Comparison of ENCODE assay signal across 16 cellular contexts in the genomic region with DNA sequence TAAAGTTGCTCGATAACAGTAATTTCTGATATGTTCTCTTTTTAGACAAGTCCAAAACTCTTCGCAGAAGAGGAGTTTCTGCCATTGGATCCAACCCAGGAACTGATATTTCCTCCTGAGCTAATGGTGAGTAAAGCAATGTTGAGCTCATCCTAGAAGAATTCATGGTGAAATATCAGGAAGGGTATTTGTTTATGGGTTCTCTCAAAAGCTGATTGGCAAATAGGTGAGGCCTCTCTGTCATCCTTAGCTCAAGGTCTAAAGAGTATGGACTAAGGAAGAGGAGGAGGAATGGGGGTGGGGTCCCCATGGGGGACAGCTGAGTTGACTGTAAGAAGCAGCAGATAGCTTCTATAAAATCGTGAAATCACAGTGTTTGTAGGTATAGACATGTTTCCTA. TPM values are rescaled to one million over a fixed set of nuclear protein-coding genes. Genes with fewer than 3 reads are reported as not detected.
A peak's percentile ranks its signal among the peaks of the same experiment; 100 is the strongest.
DNase-seq lines count a peak whose midpoint lies in the region; TF ChIP-seq lines count a peak whose summit lies in the region.
"Had no signal": no experiment of that assay in that cellular context is flagged by ENCODE, and none has a peak within 500 bp of the region (broad histone marks: within the 10 kb centered on the region; RNA-seq: fewer than 3 reads in every experiment).

No MANE protein-coding gene starts in this region.

- H4K20me1 ChIP-seq in hepatocyte (ENCODE audit: insufficient read depth, poor library complexity, severe bottlenecking), result no peaks in the 10 kb centered on the region

- H3K4me2 ChIP-seq in hepatocyte, result no peak overlapping the region

- TF ChIP-seq CTCF in AG04450 (IDR thresholded peaks at IDR 0.05; ENCODE audit: low read depth, low read length), result no peak
- TF ChIP-seq CTCF in astrocyte of the spinal cord (IDR thresholded peaks at IDR 0.05; ENCODE audit: low read depth, low read length), result no peak
- no peak for TF ChIP-seq CTCF in hepatocyte (IDR thresholded peaks at IDR 0.05; ENCODE audit: poor library complexity)

- H3K4me3 ChIP-seq in AG04450 (ENCODE audit: low read depth, low read length) (no peak overlapping the region), astrocyte of the spinal cord (ENCODE audit: low read depth, low read length) (no peak overlapping the region), hepatocyte (no peak overlapping the region)
- H3K4me3 ChIP-seq: uterus had no signal

- no peaks in the 10 kb centered on the region for H3K79me2 ChIP-seq in hepatocyte

- in situ Hi-C loops in astrocyte of the spinal cord (cut with HindIII; ENCODE audit: low sequenced_read_pairs), result no loop called here

- peak overlapping the region; percentile 73 for H3K27ac ChIP-seq in AG04450 (ENCODE audit: low read depth, low read length)
- peak overlapping the region; percentile 53 for H3K27ac ChIP-seq in hepatocyte
- H3K27ac ChIP-seq: uterus had no signal

- H3K9me3 ChIP-seq in AG04450 (ENCODE audit: control insufficient read depth, insufficient read depth, low read length) (no peaks in the 10 kb centered on the region), hepatocyte (ENCODE audit: low read depth) (no peaks in the 10 kb centered on the region)
- H3K9me3 ChIP-seq: uterus had no signal

- POLR2A ChIA-PET in AG04450 (lab: Yijun Ruan, JAX), result interaction anchor here (0.7 kb wide), 1 partner anchor 109 kb away, joined by 3 read pairs; no protein-coding TSS in a partner anchor

- no peak overlapping the region for H2AFZ ChIP-seq in hepatocyte

- WGBS in hepatocyte (ENCODE audit: low lambda C conversion rate, missing lambda C conversion rate), result 85% methylated on average over 3 of the region's 3 CpGs

- CTCF ChIA-PET in AG04450 (lab: Charles Lee), result interaction anchor here (0.9 to 3.6 kb wide), 4 partner anchors 17 to 631 kb away, joined by 4 to 16 read pairs (median 5); no protein-coding TSS in a partner anchor

- H3K9me2 ChIP-seq in hepatocyte (replicated peaks; ENCODE audit: insufficient read depth), result no peaks in the 10 kb centered on the region

- no peaks in the 10 kb centered on the region for H3K36me3 ChIP-seq in hepatocyte (replicated peaks; ENCODE audit: insufficient read depth, low read depth)
- H3K36me3 ChIP-seq: uterus had no signal

- DNase-seq in AG04450 (ENCODE audit: low read depth, low spot score), result peak; percentile 43
- DNase-seq in M059J (ENCODE audit: low read depth), result peak; percentile 79
- peak; percentile 64 for DNase-seq in astrocyte of the spinal cord (ENCODE audit: low read depth, low spot score)
- DNase-seq in hepatocyte (ENCODE audit: low spot score), result peak; percentile 42
- DNase-seq in GF-D8 (lab: John Stamatoyannopoulos, UW), result no peak
- no peak for DNase-seq in NCI-H1694 (lab: John Stamatoyannopoulos, UW)
- DNase-seq in NCI-H187 treated with DMSO at 0.1 percent for 48 hours (lab: John Stamatoyannopoulos, UW), result no peak
- DNase-seq in stimulated activated CD4-positive, alpha-beta T cell treated with anti-CD3 and anti-CD28 coated beads, Interleukin-4, amount 100 ng/mL, for 4 hours, result no peak
- DNase-seq: anterior cingulate cortex, endodermal cell, NCI-H1092, posterior cingulate gyrus, RPMI8226, uterus had no signal

- no peaks in the 10 kb centered on the region for H3K27me3 ChIP-seq in AG04450 (ENCODE audit: control insufficient read depth, insufficient read depth, low read length)
- no peaks in the 10 kb centered on the region for H3K27me3 ChIP-seq in hepatocyte
- H3K27me3 ChIP-seq: uterus had no signal

- peaks cover 4% of the 10 kb centered on the region for H3K4me1 ChIP-seq in hepatocyte (ENCODE audit: insufficient read depth)
- H3K4me1 ChIP-seq: uterus had no signal

RNA-seq across cellular contexts. Expression of a gene that starts 18.2 kb away (rescaled TPM):
- polyA plus RNA-seq in AG04450 (2011; rRNA removed) (5.6 and 7.9 TPM in 2 replicates), hepatocyte (4.7 and 5.6 TPM in 2 replicates)
- 17.7 and 20.0 TPM in 2 replicates for polyA minus RNA-seq in AG04450 (2011; rRNA and poly(A)+ RNA removed)
- 18.7 and 46.3 TPM in 2 replicates for total RNA-seq in M059J (2014; rRNA removed; shearing (Covaris generic))
- 7.4 and 7.7 TPM in 2 replicates for total RNA-seq in hepatocyte
- total RNA-seq: B cell, mononuclear cell had no signal

Comparison
In these comparisons a context has a peak if more than half of its experiments do, and no peak if none do; other contexts are left out.
1. DNase-seq: peak in AG04450 (single experiment), M059J (single experiment), astrocyte of the spinal cord (single experiment) and hepatocyte (single experiment); none in GF-D8 (single experiment), NCI-H1694 (single experiment), NCI-H187 treated with DMSO at 0.1 percent for 48 hours (single experiment) and stimulated activated CD4-positive, alpha-beta T cell treated with anti-CD3 and anti-CD28 coated beads, Interleukin-4, amount 100 ng/mL, for 4 hours (0 of 2).